In the genomic region with DNA sequence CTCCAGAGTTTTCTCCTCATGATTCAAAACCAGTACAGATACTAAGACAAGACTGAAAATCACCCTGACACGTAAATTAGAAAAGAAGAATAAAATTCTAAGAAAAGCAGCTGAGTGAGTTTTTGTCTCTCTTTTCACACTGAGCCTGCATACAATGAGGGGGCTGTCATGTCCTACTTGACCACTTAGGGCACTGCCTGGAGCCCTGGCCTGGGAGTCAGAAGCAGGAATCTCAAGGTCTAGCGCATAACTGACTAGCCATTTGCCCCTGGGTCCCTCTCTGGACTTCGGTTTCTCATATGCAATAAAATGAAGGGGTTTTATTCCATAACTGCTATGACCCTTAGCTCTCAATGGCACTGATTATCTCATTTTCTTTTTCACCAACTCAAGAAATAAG, we compare ENCODE assay signal across 19 cellular contexts. TPM values are rescaled to one million over a fixed set of nuclear protein-coding genes. Genes with fewer than 3 reads are reported as not detected.
DNase-seq lines count a peak whose midpoint lies in the region; ATAC-seq, FAIRE-seq and TF ChIP-seq lines count a peak whose summit lies in the region.
"Had no signal": no experiment of that assay in that cellular context is flagged by ENCODE, and none has a peak within 500 bp of the region (broad histone marks: within the 10 kb centered on the region; RNA-seq: fewer than 3 reads in every experiment).

No MANE protein-coding gene starts in this region.

- H3K4me1 ChIP-seq in HepG2 (ENCODE audit: insufficient read depth, low read length) (peaks cover 23% of the 10 kb centered on the region), right lobe of liver (peaks cover 0 to 50% (median 21%) of the 10 kb centered on the region in 4 donors), H1 (replicated peaks in 1 of 4; ENCODE audit: control insufficient read depth in 3 of 4, insufficient read depth in 4 of 4, low read length in 3 of 4) (peaks cover 6 to 26% (median 12%) of the 10 kb centered on the region in 4 experiments), mesendoderm (ENCODE audit: control insufficient read depth, low read depth, low read length) (peaks cover 7% of the 10 kb centered on the region), gastrocnemius medialis (peaks cover 6 to 9% of the 10 kb centered on the region in 2 donors)
- H3K4me1 ChIP-seq: A549, BLaER1 had no signal

- H3K27me3 ChIP-seq in HepG2 (ENCODE audit: control insufficient read depth in 1 of 2, insufficient read depth in 2 of 2, low read length in 2 of 2) = 0 out of 5 replicates have a peak, but pooled peaks cover 0 to 3% of the 10 kb centered on the region in 2 experiments
- H3K27me3 ChIP-seq in right lobe of liver = no peaks in the 10 kb centered on the region
- no peaks in the 10 kb centered on the region for H3K27me3 ChIP-seq in H1 (replicated peaks in 1 of 4; ENCODE audit: control insufficient read depth in 3 of 4, extremely low read depth in 1 of 4, insufficient read depth in 3 of 4, low read length in 3 of 4)
- H3K27me3 ChIP-seq in mesendoderm (ENCODE audit: insufficient read depth, low read length, poor library complexity) = no peaks in the 10 kb centered on the region
- no peaks in the 10 kb centered on the region for H3K27me3 ChIP-seq in gastrocnemius medialis
- H3K27me3 ChIP-seq: BLaER1 had no signal

- CTCF ChIA-PET in HepG2 (lab: Yijun Ruan, JAX; ENCODE audit: low intra/inter-chr PET ratio, low total read pairs) (no interaction called here), H1 (lab: Charles Lee; ENCODE audit: partially characterized antibody) (interaction anchor here (0.6 to 3.3 kb wide), 12 partner anchors 8 to 528 kb away, joined by 3 to 17 read pairs (median 6); no protein-coding TSS in a partner anchor)

- TF ChIP-seq POLR2A in HepG2 (IDR thresholded peaks at IDR 0.05; ENCODE audit: insufficient read depth in 1 of 2, low read depth in 2 of 2, low read length in 2 of 2) = no peak
- no peak for TF ChIP-seq POLR2A in right lobe of liver (IDR thresholded peaks at IDR 0.05)
- no peak for TF ChIP-seq POLR2A in H1 (IDR thresholded peaks at IDR 0.05; ENCODE audit: control extremely low read depth in 1 of 2, low read depth in 2 of 2, low read length in 2 of 2)
- no peak for TF ChIP-seq POLR2A in gastrocnemius medialis (IDR thresholded peaks at IDR 0.05)

- no peak overlapping the region for H3K4me3 Mint-ChIP-seq in glutamatergic neuron (ENCODE audit: unreplicated experiment)
- H3K4me3 Mint-ChIP-seq: CD14-positive monocyte; CD8-positive, alpha-beta T cell had no signal

- H2BK12ac ChIP-seq in H1 (ENCODE audit: low read depth, low read length) = no peak overlapping the region

- H3K27ac Mint-ChIP-seq in glutamatergic neuron (ENCODE audit: unreplicated experiment) = no peak overlapping the region
- H3K27ac Mint-ChIP-seq: CD8-positive, alpha-beta T cell had no signal

- no peak overlapping the region for H3K14ac ChIP-seq in H1 (ENCODE audit: insufficient read length)

- H3K79me1 ChIP-seq in H1 (ENCODE audit: low read depth, low read length) = no peaks in the 10 kb centered on the region
- H3K79me1 ChIP-seq in mesendoderm (ENCODE audit: low read length) = no peaks in the 10 kb centered on the region

- no peak overlapping the region for H2BK15ac ChIP-seq in H1 (ENCODE audit: low read length)
- H2BK15ac ChIP-seq in mesendoderm (replicated peaks; ENCODE audit: low read depth) = no peak overlapping the region

- no peak overlapping the region for H4K91ac ChIP-seq in H1 (replicated peaks; ENCODE audit: insufficient read length, low read length)

- no peaks in the 10 kb centered on the region for H3K79me2 ChIP-seq in HepG2 (ENCODE audit: insufficient read depth, low read length)
- H3K79me2 ChIP-seq in H1 (ENCODE audit: control insufficient read depth in 1 of 2, insufficient read depth in 2 of 2, low read length in 2 of 2) = no peaks in the 10 kb centered on the region
- no peaks in the 10 kb centered on the region for H3K79me2 ChIP-seq in mesendoderm (ENCODE audit: control insufficient read depth, insufficient read depth, low read length)

- no peaks in the 10 kb centered on the region for H3K27me3 Mint-ChIP-seq in glutamatergic neuron (ENCODE audit: unreplicated experiment)

- H3K4me3 ChIP-seq in HepG2 (replicated peaks in 1 of 3; ENCODE audit: insufficient read depth in 1 of 3, low read depth in 2 of 3, low read length in 3 of 3) (no peak overlapping the region), right lobe of liver (no peak overlapping the region), H1 (ENCODE audit: extremely low read depth in 1 of 4, insufficient read depth in 2 of 4, low read depth in 3 of 4, low read length in 4 of 4) (no peak overlapping the region), mesendoderm (ENCODE audit: low read length) (no peak overlapping the region), gastrocnemius medialis (no peak overlapping the region)
- H3K4me3 ChIP-seq: A549, BLaER1 had no signal

- H3K18ac ChIP-seq in H1 (ENCODE audit: extremely low read depth, low read length) = no peak overlapping the region
- peak overlapping the region; percentile 64 for H3K18ac ChIP-seq in mesendoderm (ENCODE audit: low read length)

- H3K36me3 ChIP-seq in HepG2 (replicated peaks in 1 of 2; ENCODE audit: control insufficient read depth in 1 of 2, insufficient read depth in 2 of 2, low read length in 2 of 2) = no peaks in the 10 kb centered on the region
- no peaks in the 10 kb centered on the region for H3K36me3 ChIP-seq in right lobe of liver
- no peaks in the 10 kb centered on the region for H3K36me3 ChIP-seq in H1 (ENCODE audit: control insufficient read depth in 2 of 4, insufficient read depth in 4 of 4, low read length in 3 of 4)
- no peaks in the 10 kb centered on the region for H3K36me3 ChIP-seq in mesendoderm (ENCODE audit: control insufficient read depth, insufficient read depth, low read length)
- H3K36me3 ChIP-seq in gastrocnemius medialis = no peaks in the 10 kb centered on the region
- H3K36me3 ChIP-seq: BLaER1 had no signal

- H2AFZ ChIP-seq in HepG2 (ENCODE audit: low read length) (no peak overlapping the region), H1 (ENCODE audit: low read length) (no peak overlapping the region)

- no peak overlapping the region for H3K9ac ChIP-seq in HepG2 (ENCODE audit: insufficient read depth, low read depth, low read length)
- H3K9ac ChIP-seq in H1 (replicated peaks in 1 of 4; ENCODE audit: extremely low read depth in 1 of 4, low read depth in 3 of 4, low read length in 3 of 4) = no peak overlapping the region
- H3K9ac ChIP-seq in mesendoderm (ENCODE audit: low read length) = no peak overlapping the region
- H3K9ac ChIP-seq: BLaER1, KMS-11 had no signal

- H2BK5ac ChIP-seq in H1 (ENCODE audit: low read depth, low read length) (no peak overlapping the region), mesendoderm (ENCODE audit: low read length) (no peak overlapping the region)

- ATAC-seq in HepG2 (peak; percentile 74), right lobe of liver (no peak), gastrocnemius medialis (no peak)
- ATAC-seq: A549; CD8-positive, alpha-beta T cell had no signal

- TF ChIP-seq EP300 in HepG2 (IDR thresholded peaks at IDR 0.05; ENCODE audit: low read depth in 2 of 2, low read length in 2 of 2) (no peak), HepG2 (CRISPR knock-in tag; IDR thresholded peaks at IDR 0.05; ENCODE audit: borderline replicate concordance) (no peak), H1 (IDR thresholded peaks at IDR 0.05; ENCODE audit: borderline replicate concordance in 1 of 2, low read depth in 2 of 2, low read length in 2 of 2) (no peak)

- TF ChIP-seq CTCF in HepG2 (CRISPR knock-in tag; IDR thresholded peaks at IDR 0.05) = no peak
- TF ChIP-seq CTCF in right lobe of liver (IDR thresholded peaks at IDR 0.05) = no peak
- TF ChIP-seq CTCF in H1 (IDR thresholded peaks at IDR 0.05; ENCODE audit: control extremely low read depth in 1 of 3, insufficient read depth in 1 of 3, low read depth in 1 of 3, low read length in 3 of 3) = peak in 1 of 3 experiments; percentile 18; a peak in 1 of 4 replicates
- no peak for TF ChIP-seq CTCF in gastrocnemius medialis (IDR thresholded peaks at IDR 0.05 in 4 of 5, conservative IDR thresholded peaks at IDR 0.05 in 1 of 5)
- no peak for TF ChIP-seq CTCF in glutamatergic neuron (IDR thresholded peaks at IDR 0.05; ENCODE audit: partially characterized antibody, unreplicated experiment)

- peaks cover 3% of the 10 kb centered on the region for H3K9me3 Mint-ChIP-seq in glutamatergic neuron (ENCODE audit: unreplicated experiment)
- H3K9me3 Mint-ChIP-seq: CD8-positive, alpha-beta T cell had no signal

- H4K5ac ChIP-seq in H1 (ENCODE audit: insufficient read length, low read depth, low read length) (no peak overlapping the region), mesendoderm (ENCODE audit: low read length) (no peak overlapping the region)

- no peak for FAIRE-seq in HepG2 (lab: Jason Lieb, UNC)
- no peak for FAIRE-seq in H1 (lab: Jason Lieb, UNC)
- FAIRE-seq: A549, G401.6, GM12891, GM19239, H54, HTR-8/SVneo had no signal

- H3K27ac ChIP-seq in HepG2 (ENCODE audit: extremely low read length, insufficient read depth, low read length) = no peak overlapping the region
- no peak overlapping the region for H3K27ac ChIP-seq in right lobe of liver
- H3K27ac ChIP-seq in H1 (ENCODE audit: low read depth, low read length) = no peak overlapping the region
- H3K27ac ChIP-seq in mesendoderm (ENCODE audit: low read depth, low read length) = peak overlapping the region; percentile 16
- H3K27ac ChIP-seq in gastrocnemius medialis = no peak overlapping the region
- H3K27ac ChIP-seq: 22Rv1, A549, BLaER1, KMS-11 had no signal

- H3K4me1 Mint-ChIP-seq in glutamatergic neuron (ENCODE audit: low read depth, unreplicated experiment) = no peaks in the 10 kb centered on the region
- H3K4me1 Mint-ChIP-seq: CD14-positive monocyte had no signal

- H3K56ac ChIP-seq in H1 (replicated peaks; ENCODE audit: insufficient read length, low read depth, low read length) = no peak overlapping the region
- H3K56ac ChIP-seq in mesendoderm (ENCODE audit: low read length) = no peak overlapping the region

- H3K23ac ChIP-seq in H1 (ENCODE audit: insufficient read length) (no peak overlapping the region), mesendoderm (ENCODE audit: low read length) (no peak overlapping the region)

- no peak overlapping the region for H2BK120ac ChIP-seq in H1 (replicated peaks; ENCODE audit: low read depth, low read length)
- no peak overlapping the region for H2BK120ac ChIP-seq in mesendoderm (ENCODE audit: low read depth, low read length)

- TF ChIP-seq RAD21 in HepG2 (CRISPR knock-in tag; IDR thresholded peaks at IDR 0.05) = no peak
- no peak for TF ChIP-seq RAD21 in H1 (IDR thresholded peaks at IDR 0.05 in 1 of 2, conservative IDR thresholded peaks at IDR 0.05 in 1 of 2; ENCODE audit: low read depth in 2 of 2, low read length in 2 of 2)

- POLR2A ChIA-PET in HepG2 (lab: Yijun Ruan, JAX) = interaction anchor here (1.4 kb wide), 1 partner anchor 37 kb away, joined by 3 read pairs; the partner anchor contains the start of gene SLC25A4
- POLR2A ChIA-PET in H1 (lab: Charles Lee; ENCODE audit: partially characterized antibody) = interaction anchor here (0.7 to 1.3 kb wide), 3 partner anchors 8 to 22 kb away, joined by 3 to 4 read pairs (median 3); no protein-coding TSS in a partner anchor

- no peak overlapping the region for H2AK5ac ChIP-seq in H1 (ENCODE audit: low read depth, low read length)
- no peak overlapping the region for H2AK5ac ChIP-seq in mesendoderm (ENCODE audit: low read length)

- peak overlapping the region; percentile 67; the same call in 1 of the 2 replicates for H2BK20ac ChIP-seq in H1 (ENCODE audit: low read length)

- H3K4ac ChIP-seq in H1 (replicated peaks; ENCODE audit: insufficient read length, low read depth, low read length) (no peak overlapping the region), mesendoderm (ENCODE audit: low read depth, low read length) (no peak overlapping the region)

- H4K20me1 ChIP-seq in HepG2 (ENCODE audit: insufficient read depth, low read length) (no peaks in the 10 kb centered on the region), H1 (replicated peaks in 1 of 2; ENCODE audit: control insufficient read depth in 1 of 2, insufficient read depth in 2 of 2, low read length in 2 of 2) (no peaks in the 10 kb centered on the region)
- H4K20me1 ChIP-seq: BLaER1 had no signal

- intact Hi-C loops in HepG2 (cut with micrococcal nuclease; ENCODE audit: unreplicated experiment) (no loop called here), right lobe of liver (cut with DNase I) (no loop called here), gastrocnemius medialis (cut with DNase I; ENCODE audit: low total_unique reads) (no loop called here)

- in situ Hi-C loops in HepG2 (cut with HindIII; ENCODE audit: extremely low pct_ligation_motif_present, low pct_unique_long_range_greater_than_20kb) = no loop called here
- in situ Hi-C loops in gastrocnemius medialis (cut with MboI; ENCODE audit: low sequenced_read_pairs in 4 of 4) = no loop called here

- H3K23me2 ChIP-seq in H1 (ENCODE audit: low read depth, low read length) = no peaks in the 10 kb centered on the region

- H4K8ac ChIP-seq in H1 (ENCODE audit: extremely low read depth, insufficient read depth, low read length) (no peak overlapping the region), mesendoderm (ENCODE audit: low read depth, low read length) (no peak overlapping the region)

- DNase-seq in HepG2 (ENCODE audit: low spot score) = no peak
- no peak for DNase-seq in right lobe of liver
- DNase-seq in H1 (ENCODE audit: low read depth in 1 of 2, low spot score in 2 of 2) = no peak
- peak; percentile 78 for DNase-seq in mesendoderm
- DNase-seq in gastrocnemius medialis = no peak
- DNase-seq in glutamatergic neuron = no peak
- DNase-seq in HuH-7.5 (ENCODE audit: low spot score) = no peak
- DNase-seq: Calu3; CD8-positive, alpha-beta T cell had no signal

- H3K4me2 ChIP-seq in HepG2 (ENCODE audit: low read depth, low read length) = no peak overlapping the region
- H3K4me2 ChIP-seq in H1 (ENCODE audit: insufficient read depth in 1 of 2, low read depth in 2 of 2, low read length in 2 of 2) = no peak overlapping the region; a peak in 1 of 4 replicates
- no peak overlapping the region for H3K4me2 ChIP-seq in mesendoderm (ENCODE audit: low read length)
- H3K4me2 ChIP-seq: A549, BLaER1, KMS-11 had no signal

- H3K36me3 Mint-ChIP-seq in glutamatergic neuron (ENCODE audit: unreplicated experiment) = no peaks in the 10 kb centered on the region
- H3K36me3 Mint-ChIP-seq: CD14-positive monocyte; CD8-positive, alpha-beta T cell had no signal

- H3K9me3 ChIP-seq in HepG2 (ENCODE audit: low read length) (no peaks in the 10 kb centered on the region), right lobe of liver (no peaks in the 10 kb centered on the region), H1 (ENCODE audit: insufficient read depth in 2 of 2, low read depth in 1 of 2, low read length in 1 of 2) (no peaks in the 10 kb centered on the region), gastrocnemius medialis (no peaks in the 10 kb centered on the region)
- H3K9me3 ChIP-seq: A549, BLaER1 had no signal

- BruUV-seq in HepG2 (replicated peaks; lab: Mats Ljungman, UMichigan) = no TSS peak

- WGBS in HepG2 (ENCODE audit: low lambda C conversion rate) = 30% methylated on average over 3 of the region's 3 CpGs
- WGBS in right lobe of liver (ENCODE audit: insufficient coverage, low coverage, low lambda C conversion rate, missing lambda C conversion rate) = 80% methylated on average over 2 of the region's 3 CpGs
- WGBS in H1 (ENCODE audit: extremely low coverage in 1 of 2, insufficient coverage in 1 of 2, insufficient read length in 1 of 2, insufficient replicate concordance in 2 of 2, low coverage in 1 of 2, low lambda C conversion rate in 2 of 2, missing lambda C conversion rate in 1 of 2), 2 experiments = 91% methylated on average over 3 of the region's 3 CpGs; no CpG with 5 or more reads in 1 of the 2 experiments
- no CpG with 5 or more reads among the region's 3 CpGs for WGBS in mesendoderm (ENCODE audit: extremely low coverage, insufficient coverage, low lambda C conversion rate)

RNA-seq across cellular contexts. Expression of gene SLC25A4, which starts 36.7 kb away (rescaled TPM):
- total RNA-seq in HepG2 (2016; rRNA removed; fragmentation: Illumina TruSeq; extraction: Trizol) (42.1 and 48.7 TPM in 2 replicates), right lobe of liver (10 to 100 TPM; 24.1 to 36.7 (median 27.0) TPM), gastrocnemius medialis (100 to 1,000 TPM; 360 to 914 (median 389) TPM), glutamatergic neuron (ENCODE audit: unreplicated experiment) (44.7 TPM)
- 8.2 and 8.9 TPM in 2 replicates for total RNA-seq in HepG2 (2016; cell fraction: cytosol; rRNA removed; fragmentation: Illumina TruSeq; extraction: Trizol; ENCODE audit: low read depth)
- total RNA-seq in HepG2 (2016; cell fraction: insoluble cytoplasmic fraction; rRNA removed; fragmentation: Illumina TruSeq; extraction: Trizol) = 40.6 and 49.4 TPM in 2 replicates
- 18.7 and 22.7 TPM in 2 replicates for total RNA-seq in HepG2 (2016; cell fraction: membrane; rRNA removed; fragmentation: Illumina TruSeq; extraction: Trizol)
- total RNA-seq in HepG2 (2016; cell fraction: nucleus; rRNA removed; fragmentation: Illumina TruSeq; extraction: Trizol) = 17.1 TPM in 2 replicates
- polyA plus RNA-seq in HepG2 (2011; rRNA removed) (28.7 and 30.3 TPM in 2 replicates), H1 (2011; rRNA removed) (41.3 and 47.5 TPM in 2 replicates)
- polyA plus RNA-seq in HepG2 (2011; cell fraction: cytosol; rRNA removed) = 22.8 and 25.8 TPM in 2 replicates
- 45.0 and 49.3 TPM in 2 replicates for polyA plus RNA-seq in HepG2 (2011; cell fraction: nucleus; rRNA removed)
- polyA plus RNA-seq in HepG2 (2012) = 19.3 and 20.6 TPM in 2 replicates
- 8.9 and 13.1 TPM in 2 replicates for polyA plus RNA-seq in HepG2 (2016; cell fraction: cytosol; fragmentation: Illumina TruSeq; extraction: Trizol; ENCODE audit: low read depth)
- 53.7 and 53.8 TPM in 2 replicates for polyA plus RNA-seq in HepG2 (2016; cell fraction: insoluble cytoplasmic fraction; fragmentation: Illumina TruSeq; extraction: Trizol; ENCODE audit: low read depth)
- 13.8 and 19.5 TPM in 2 replicates for polyA plus RNA-seq in HepG2 (2016; cell fraction: membrane; fragmentation: Illumina TruSeq; extraction: Trizol; ENCODE audit: low read depth)
- polyA plus RNA-seq in HepG2 (2016; cell fraction: nucleus; fragmentation: Illumina TruSeq; extraction: Trizol; ENCODE audit: insufficient read depth, low read depth) = 31.2 and 32.5 TPM in 2 replicates
- 19.1 and 23.5 TPM in 2 replicates for polyA minus RNA-seq in HepG2 (2011; rRNA and poly(A)+ RNA removed; ENCODE audit: low replicate concordance)
- 8.8 and 12.7 TPM in 2 replicates for polyA minus RNA-seq in HepG2 (2011; cell fraction: cytosol; rRNA and poly(A)+ RNA removed)
- polyA minus RNA-seq in HepG2 (2011; cell fraction: nucleus; rRNA and poly(A)+ RNA removed) = 12.7 and 16.2 TPM in 2 replicates
- 42.0 TPM in 2 replicates for total RNA-seq in H1 (2021; fragmentation: NEBNext Ultra II Directional; extraction: Animal tissue kit (Norgen Biotek cat#: 25700))
- polyA plus RNA-seq in H1 (2011; cell fraction: cytosol; rRNA removed) = 50.1 TPM
- 59.7 TPM for polyA plus RNA-seq in H1 (2011; cell fraction: nucleus; rRNA removed)
- 49.1 to 53.2 TPM (median 52.4 TPM) in 4 replicates for polyA plus RNA-seq in H1 (2012, experiment 1 of 2)
- polyA plus RNA-seq in H1 (2012, experiment 2 of 2) = 15.0 TPM
- 14.5 TPM for polyA plus RNA-seq in H1 (2013, experiment 1 of 2)
- polyA plus RNA-seq in H1 (2013, experiment 2 of 2) = 14.1 TPM
- polyA minus RNA-seq in H1 (2011; rRNA and poly(A)+ RNA removed) = 25.4 and 26.3 TPM in 2 replicates
- polyA minus RNA-seq in H1 (2011; cell fraction: cytosol; rRNA and poly(A)+ RNA removed) = 19.2 TPM
- polyA minus RNA-seq in H1 (2011; cell fraction: nucleus; rRNA and poly(A)+ RNA removed) = 21.9 TPM
- polyA plus RNA-seq in mesendoderm (2013, experiment 1 of 2) = 13.9 TPM
- polyA plus RNA-seq in mesendoderm (2013, experiment 2 of 2) = 14.2 TPM
